Comparison of ENCODE assay signal across 1 cellular context in the genomic region with DNA sequence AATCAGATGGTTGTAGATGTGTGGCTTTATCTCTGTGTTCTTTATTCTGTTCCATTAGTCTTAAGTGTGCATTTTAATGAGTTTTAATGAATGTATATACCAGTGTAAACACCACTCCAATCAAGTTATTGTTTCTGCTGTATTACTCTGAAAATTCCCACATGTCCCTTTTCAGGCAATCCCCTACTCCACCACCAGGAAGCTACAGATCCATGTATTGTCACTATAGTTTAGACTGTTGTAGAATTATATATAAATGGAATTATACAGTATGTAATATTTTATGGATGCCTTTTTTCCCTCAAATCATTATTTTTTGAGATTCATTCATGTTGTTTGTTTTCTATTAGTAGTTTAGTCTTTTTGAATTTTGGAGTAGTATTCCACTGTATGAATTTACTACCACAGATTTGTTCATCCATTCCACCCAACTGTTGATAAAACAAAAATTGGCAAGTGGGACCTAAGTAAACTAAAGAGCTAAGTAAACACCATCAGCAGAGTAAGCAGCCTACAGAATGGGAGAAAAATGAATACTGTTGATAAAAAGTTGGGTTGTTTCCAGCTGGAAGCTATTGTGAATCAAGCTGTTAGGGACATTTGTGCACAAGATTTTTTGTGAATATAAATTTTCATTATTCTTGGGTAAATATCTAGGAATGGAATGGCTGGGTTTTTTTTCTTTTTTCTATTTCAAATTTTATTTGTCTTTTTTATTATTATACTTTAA.
TF ChIP-seq lines count a peak whose summit lies in the region.

No MANE protein-coding gene starts in this region.

TF ChIP-seq in A549, 52 proteins besides CTCF, POLR2A, EP300 and RAD21 (continued from another document):
- TF ChIP-seq KDM1A (IDR thresholded peaks at IDR 0.05; ENCODE audit: low read depth) (no peak), FOSL2 (IDR thresholded peaks at IDR 0.05) (no peak), FOSL2 (CRISPR knock-in tag; IDR thresholded peaks at IDR 0.05) (no peak), PHF8 (IDR thresholded peaks at IDR 0.05; ENCODE audit: borderline replicate concordance, low read depth) (no peak), ZSCAN20 (CRISPR knock-in tag; IDR thresholded peaks at IDR 0.05) (no peak)
